11 cellular contexts compared by ENCODE assay signal in the genomic region with DNA sequence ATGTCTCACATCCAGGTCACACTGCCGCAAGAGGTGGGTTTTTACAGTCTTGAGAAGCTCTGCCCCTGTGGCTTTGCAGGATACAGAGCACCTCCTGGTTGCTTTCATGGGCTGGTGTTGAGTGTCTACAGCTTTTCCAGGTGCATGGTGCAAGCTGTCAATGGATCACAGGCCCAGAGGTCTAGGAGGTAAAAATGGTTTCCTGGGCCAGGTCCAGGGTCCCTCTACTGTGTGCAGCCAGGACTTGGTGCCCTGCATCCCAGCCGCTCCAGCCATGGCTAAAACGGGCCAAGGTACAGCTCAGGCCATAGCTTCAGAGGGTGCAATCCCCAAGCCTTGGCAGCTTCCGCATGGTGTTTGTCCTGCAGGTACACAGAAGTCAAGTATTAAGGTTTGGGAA.
"Had no signal": no experiment of that assay in that cellular context is flagged by ENCODE, and none has a peak within 500 bp of the region (broad histone marks: within the 10 kb centered on the region; RNA-seq: fewer than 3 reads in every experiment).

No MANE protein-coding gene starts in this region.

- ATAC-seq: GM23338, HCT116 had no signal

- H3K27ac Mint-ChIP-seq: GM23338, H9, HFFc6 had no signal

- FAIRE-seq: H1, H54 had no signal

- H3K27ac ChIP-seq: GM23248 had no signal

- H3K9ac ChIP-seq: GM23248 had no signal

- H3K4me1 Mint-ChIP-seq: GM23338, H9 had no signal

- H3K4me3 ChIP-seq: GM23248, GM23338, HAP-1 had no signal

- H3K4me1 ChIP-seq: HAP-1 had no signal

- H3K36me3 ChIP-seq: HAP-1 had no signal

- H3K9me3 ChIP-seq: HAP-1 had no signal

- DNase-seq: GM23248, GOT3, H7, H9, HCEC 1CT, HFFc6 had no signal

- H3K4me3 Mint-ChIP-seq: GM23338, H9, HFFc6 had no signal

- H3K4me2 ChIP-seq: GM23338 had no signal
